In genomic region chr10:125719173-125720001, GRCh38 we compare ENCODE assay signal across 8 cellular contexts. TPM values are rescaled to one million over a fixed set of nuclear protein-coding genes. Genes with fewer than 3 reads are reported as not detected.
DNase-seq lines count a peak whose midpoint lies in the region; ATAC-seq and TF ChIP-seq lines count a peak whose summit lies in the region.

A gene with protein sequence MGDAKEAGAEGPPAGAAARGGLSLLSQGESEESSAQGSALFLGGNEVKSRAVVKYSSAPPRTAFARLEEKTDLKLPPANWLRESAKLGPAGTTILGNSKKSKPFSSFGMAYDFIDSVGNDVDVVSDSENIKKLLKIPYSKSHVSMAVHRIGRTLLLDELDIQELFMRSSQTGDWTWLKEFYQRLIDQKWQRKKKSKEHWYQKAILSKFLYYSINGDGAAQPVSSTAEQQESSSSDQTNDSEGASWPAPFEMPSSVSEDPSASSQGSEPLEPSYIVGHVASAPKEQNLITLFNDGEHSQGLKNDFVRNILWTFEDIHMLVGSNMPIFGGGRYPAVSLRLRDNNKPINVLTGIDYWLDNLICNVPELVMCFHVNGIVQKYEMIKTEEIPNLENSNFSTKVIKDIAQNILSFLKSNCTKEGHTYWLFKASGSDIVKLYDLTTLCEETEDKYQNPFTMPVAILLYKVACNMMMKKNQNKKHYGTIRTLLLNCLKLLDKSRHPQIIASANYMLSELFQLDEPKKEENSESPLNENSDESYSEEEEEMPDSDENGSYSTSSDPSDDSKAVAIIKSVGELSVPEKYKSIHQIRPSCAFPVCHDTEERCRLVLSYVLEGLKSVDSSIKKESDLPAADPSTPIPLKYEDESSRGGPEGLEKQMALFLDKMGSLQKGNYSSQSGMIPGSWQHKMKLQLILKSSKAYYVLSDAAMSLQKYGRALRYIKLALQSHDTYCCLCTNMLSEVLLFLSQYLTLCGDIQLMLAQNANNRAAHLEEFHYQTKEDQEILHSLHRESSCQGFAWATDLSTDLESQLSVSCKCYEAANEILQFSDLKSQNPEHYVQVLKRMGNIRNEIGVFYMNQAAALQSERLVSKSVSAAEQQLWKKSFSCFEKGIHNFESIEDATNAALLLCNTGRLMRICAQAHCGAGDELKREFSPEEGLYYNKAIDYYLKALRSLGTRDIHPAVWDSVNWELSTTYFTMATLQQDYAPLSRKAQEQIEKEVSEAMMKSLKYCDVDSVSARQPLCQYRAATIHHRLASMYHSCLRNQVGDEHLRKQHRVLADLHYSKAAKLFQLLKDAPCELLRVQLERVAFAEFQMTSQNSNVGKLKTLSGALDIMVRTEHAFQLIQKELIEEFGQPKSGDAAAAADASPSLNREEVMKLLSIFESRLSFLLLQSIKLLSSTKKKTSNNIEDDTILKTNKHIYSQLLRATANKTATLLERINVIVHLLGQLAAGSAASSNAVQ (plus strand): TSS chr10:125719709. CDS start chr10:125719808, 99 bp downstream.

- in situ Hi-C loops in GM13976 (cut with MboI; ENCODE audit: low sequenced_read_pairs, unreplicated experiment), result no loop called here

- DNase-seq in GM13976 (ENCODE audit: low spot score) (peak; percentile 98), NCI-H146 treated with DMSO at 0.1 percent for 48 hours (lab: John Stamatoyannopoulos, UW; ENCODE audit: unreplicated experiment) (peak; percentile 96), amniotic epithelial cell (ENCODE audit: low read depth) (peak; percentile 96), left cardiac atrium (peak; percentile 98), posterior vena cava (ENCODE audit: low spot score) (peak; percentile 100), upper lobe of right lung (peak; percentile 99)

- peaks cover 35% of the 10 kb centered on the region for H3K36me3 ChIP-seq in upper lobe of right lung

- H3K9me3 ChIP-seq in upper lobe of right lung, result no peaks in the 10 kb centered on the region

- no peak for TF ChIP-seq CTCF in GM13976 (IDR thresholded peaks at IDR 0.05; ENCODE audit: borderline replicate concordance, control extremely low read depth, extremely low read depth, insufficient read depth, missing control alignments)
- no peak for TF ChIP-seq CTCF in upper lobe of right lung (IDR thresholded peaks at IDR 0.05)

- H3K27ac ChIP-seq in upper lobe of right lung, result peak within 1 kb of the TSS; percentile 95

- intact Hi-C loops in T-helper 1 cell treated with Interleukin-12 subunit alpha and Interleukin-12 subunit beta and Interleukin-4 antibody, amounts not matched to agents 30 ng/mL and 1 ng/mL, for 36 hours (cut with micrococcal nuclease), result loop anchor here (1.0 to 5.0 kb wide), 6 partner anchors 104 to 1573 kb away; partner anchors contain the start of genes BCCIP, FANK1, LHPP and OAT
- intact Hi-C loops in left cardiac atrium (cut with DNase I) (no loop called here), posterior vena cava (cut with DNase I) (no loop called here), upper lobe of right lung (cut with DNase I) (no loop called here)

- H3K4me1 ChIP-seq in upper lobe of right lung, result peaks cover 12% of the 10 kb centered on the region

- ATAC-seq in HG02870 (IDR thresholded peaks at IDR 0.05; ENCODE audit: unreplicated experiment), result peak; percentile 88
- ATAC-seq in left cardiac atrium, result peak; percentile 99 to 100
- peak; percentile 100 for ATAC-seq in upper lobe of right lung

- peak within 1 kb of the TSS; percentile 96 for H3K4me3 ChIP-seq in upper lobe of right lung

- H3K27me3 ChIP-seq in upper lobe of right lung, result no peaks in the 10 kb centered on the region

RNA-seq across cellular contexts. Expression of the gene that starts here (rescaled TPM):
- total RNA-seq in T-helper 1 cell treated with Interleukin-12 subunit alpha and Interleukin-12 subunit beta and Interleukin-4 antibody, amounts not matched to agents 30 ng/mL and 1 ng/mL, for 36 hours, result 42.1 and 44.7 TPM in 2 replicates
- total RNA-seq in left cardiac atrium (10 to 100 TPM; 11.7 to 12.7 TPM), posterior vena cava (10 to 100 TPM; 13.5 to 16.8 TPM), upper lobe of right lung (20.8 TPM)

Comparison
In these comparisons a context has a peak if more than half of its experiments do, and no peak if none do; other contexts are left out.
1. Peak in every context shown above with its lines: DNase-seq, ATAC-seq, H3K4me3 ChIP-seq and H3K27ac ChIP-seq.